In genomic region chr7:106071999-106072714, GRCh38 we compare ENCODE assay signal across 1 cellular context.
TF ChIP-seq lines count a peak whose summit lies in the region.

No MANE protein-coding gene starts in this region.

TF ChIP-seq in K562, 482 proteins besides CTCF, POLR2A, EP300 and RAD21 (continued from another document and continues in another):
- TF ChIP-seq, protein P1, sequence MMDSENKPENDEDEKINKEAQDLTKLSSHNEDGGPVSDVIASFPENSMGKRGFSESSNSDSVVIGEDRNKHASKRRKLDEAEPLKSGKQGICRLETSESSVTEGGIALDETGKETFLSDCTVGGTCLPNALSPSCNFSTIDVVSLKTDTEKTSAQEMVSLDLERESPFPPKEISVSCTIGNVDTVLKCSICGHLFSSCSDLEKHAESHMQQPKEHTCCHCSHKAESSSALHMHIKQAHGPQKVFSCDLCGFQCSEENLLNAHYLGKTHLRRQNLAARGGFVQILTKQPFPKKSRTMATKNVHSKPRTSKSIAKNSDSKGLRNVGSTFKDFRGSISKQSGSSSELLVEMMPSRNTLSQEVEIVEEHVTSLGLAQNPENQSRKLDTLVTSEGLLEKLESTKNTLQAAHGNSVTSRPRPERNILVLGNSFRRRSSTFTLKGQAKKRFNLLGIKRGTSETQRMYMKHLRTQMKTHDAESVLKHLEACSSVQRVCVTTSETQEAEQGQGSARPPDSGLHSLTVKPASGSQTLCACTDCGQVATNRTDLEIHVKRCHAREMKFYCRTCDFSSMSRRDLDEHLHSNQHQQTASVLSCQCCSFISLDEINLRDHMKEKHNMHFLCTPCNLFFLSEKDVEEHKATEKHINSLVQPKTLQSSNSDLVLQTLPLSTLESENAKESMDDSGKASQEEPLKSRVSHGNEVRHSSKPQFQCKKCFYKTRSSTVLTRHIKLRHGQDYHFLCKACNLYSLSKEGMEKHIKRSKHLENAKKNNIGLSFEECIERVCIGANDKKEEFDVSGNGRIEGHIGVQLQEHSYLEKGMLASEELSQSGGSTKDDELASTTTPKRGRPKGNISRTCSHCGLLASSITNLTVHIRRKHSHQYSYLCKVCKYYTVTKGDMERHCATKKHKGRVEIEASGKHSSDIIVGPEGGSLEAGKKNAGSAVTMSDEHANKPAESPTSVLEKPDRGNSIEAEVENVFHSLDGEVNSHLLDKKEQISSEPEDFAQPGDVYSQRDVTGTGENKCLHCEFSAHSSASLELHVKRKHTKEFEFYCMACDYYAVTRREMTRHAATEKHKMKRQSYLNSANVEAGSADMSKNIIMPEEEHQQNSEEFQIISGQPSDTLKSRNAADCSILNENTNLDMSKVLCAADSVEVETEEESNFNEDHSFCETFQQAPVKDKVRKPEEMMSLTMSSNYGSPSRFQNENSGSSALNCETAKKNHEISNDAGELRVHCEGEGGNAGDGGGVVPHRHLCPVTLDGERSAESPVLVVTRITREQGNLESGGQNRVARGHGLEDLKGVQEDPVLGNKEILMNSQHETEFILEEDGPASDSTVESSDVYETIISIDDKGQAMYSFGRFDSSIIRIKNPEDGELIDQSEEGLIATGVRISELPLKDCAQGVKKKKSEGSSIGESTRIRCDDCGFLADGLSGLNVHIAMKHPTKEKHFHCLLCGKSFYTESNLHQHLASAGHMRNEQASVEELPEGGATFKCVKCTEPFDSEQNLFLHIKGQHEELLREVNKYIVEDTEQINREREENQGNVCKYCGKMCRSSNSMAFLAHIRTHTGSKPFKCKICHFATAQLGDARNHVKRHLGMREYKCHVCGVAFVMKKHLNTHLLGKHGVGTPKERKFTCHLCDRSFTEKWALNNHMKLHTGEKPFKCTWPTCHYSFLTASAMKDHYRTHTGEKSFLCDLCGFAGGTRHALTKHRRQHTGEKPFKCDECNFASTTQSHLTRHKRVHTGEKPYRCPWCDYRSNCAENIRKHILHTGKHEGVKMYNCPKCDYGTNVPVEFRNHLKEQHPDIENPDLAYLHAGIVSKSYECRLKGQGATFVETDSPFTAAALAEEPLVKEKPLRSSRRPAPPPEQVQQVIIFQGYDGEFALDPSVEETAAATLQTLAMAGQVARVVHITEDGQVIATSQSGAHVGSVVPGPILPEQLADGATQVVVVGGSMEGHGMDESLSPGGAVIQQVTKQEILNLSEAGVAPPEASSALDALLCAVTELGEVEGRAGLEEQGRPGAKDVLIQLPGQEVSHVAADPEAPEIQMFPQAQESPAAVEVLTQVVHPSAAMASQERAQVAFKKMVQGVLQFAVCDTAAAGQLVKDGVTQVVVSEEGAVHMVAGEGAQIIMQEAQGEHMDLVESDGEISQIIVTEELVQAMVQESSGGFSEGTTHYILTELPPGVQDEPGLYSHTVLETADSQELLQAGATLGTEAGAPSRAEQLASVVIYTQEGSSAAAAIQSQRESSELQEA (IDR thresholded peaks at IDR 0.05; ENCODE audit: low read depth), result no peak
- peak; percentile 82; the same call in 1 of the 2 replicates for TF ChIP-seq TARDBP (IDR thresholded peaks at IDR 0.05)
- no peak for TF ChIP-seq NUFIP1 (IDR thresholded peaks at IDR 0.05; ENCODE audit: partially characterized antibody)
- TF ChIP-seq EGR1 (conservative IDR thresholded peaks at IDR 0.05), result peak; percentile 39
- TF ChIP-seq ZNF12 (CRISPR knock-in tag; IDR thresholded peaks at IDR 0.05), result no peak
- TF ChIP-seq ID3 (CRISPR knock-in tag; IDR thresholded peaks at IDR 0.05), result no peak
- TF ChIP-seq ID3 (tag; IDR thresholded peaks at IDR 0.05), result no peak
- no peak for TF ChIP-seq ZNF609 (CRISPR knock-in tag; IDR thresholded peaks at IDR 0.05; ENCODE audit: borderline replicate concordance)
- TF ChIP-seq ZNF274 (IDR thresholded peaks at IDR 0.05; ENCODE audit: borderline replicate concordance, low read depth, low read length), result no peak; the same call in 1 of the 2 replicates
- peak; percentile 91; the same call in 1 of the 2 replicates for TF ChIP-seq ZNF589 (CRISPR knock-in tag; IDR thresholded peaks at IDR 0.05; ENCODE audit: low read depth)
- TF ChIP-seq SMAD1 (IDR thresholded peaks at IDR 0.05; ENCODE audit: low read depth, low read length, partially characterized antibody), result peak; percentile 98
- TF ChIP-seq, protein P2, sequence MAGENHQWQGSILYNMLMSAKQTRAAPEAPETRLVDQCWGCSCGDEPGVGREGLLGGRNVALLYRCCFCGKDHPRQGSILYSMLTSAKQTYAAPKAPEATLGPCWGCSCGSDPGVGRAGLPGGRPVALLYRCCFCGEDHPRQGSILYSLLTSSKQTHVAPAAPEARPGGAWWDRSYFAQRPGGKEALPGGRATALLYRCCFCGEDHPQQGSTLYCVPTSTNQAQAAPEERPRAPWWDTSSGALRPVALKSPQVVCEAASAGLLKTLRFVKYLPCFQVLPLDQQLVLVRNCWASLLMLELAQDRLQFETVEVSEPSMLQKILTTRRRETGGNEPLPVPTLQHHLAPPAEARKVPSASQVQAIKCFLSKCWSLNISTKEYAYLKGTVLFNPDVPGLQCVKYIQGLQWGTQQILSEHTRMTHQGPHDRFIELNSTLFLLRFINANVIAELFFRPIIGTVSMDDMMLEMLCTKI (IDR thresholded peaks at IDR 0.05; ENCODE audit: partially characterized antibody), result no peak
- TF ChIP-seq, protein P3, sequence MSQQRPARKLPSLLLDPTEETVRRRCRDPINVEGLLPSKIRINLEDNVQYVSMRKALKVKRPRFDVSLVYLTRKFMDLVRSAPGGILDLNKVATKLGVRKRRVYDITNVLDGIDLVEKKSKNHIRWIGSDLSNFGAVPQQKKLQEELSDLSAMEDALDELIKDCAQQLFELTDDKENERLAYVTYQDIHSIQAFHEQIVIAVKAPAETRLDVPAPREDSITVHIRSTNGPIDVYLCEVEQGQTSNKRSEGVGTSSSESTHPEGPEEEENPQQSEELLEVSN (IDR thresholded peaks at IDR 0.05; ENCODE audit: borderline replicate concordance in 1 of 2, extremely low read depth in 1 of 2, insufficient read depth in 1 of 2, insufficient read length in 1 of 2, low read depth in 1 of 2, low read length in 1 of 2, poor library complexity in 1 of 2, severe bottlenecking in 1 of 2), result no peak
- peak; percentile 90 for TF ChIP-seq ATF7 (IDR thresholded peaks at IDR 0.05)
- peak; percentile 100 for TF ChIP-seq SMARCC2 (IDR thresholded peaks at IDR 0.05; ENCODE audit: low read depth)
- TF ChIP-seq, protein P4, sequence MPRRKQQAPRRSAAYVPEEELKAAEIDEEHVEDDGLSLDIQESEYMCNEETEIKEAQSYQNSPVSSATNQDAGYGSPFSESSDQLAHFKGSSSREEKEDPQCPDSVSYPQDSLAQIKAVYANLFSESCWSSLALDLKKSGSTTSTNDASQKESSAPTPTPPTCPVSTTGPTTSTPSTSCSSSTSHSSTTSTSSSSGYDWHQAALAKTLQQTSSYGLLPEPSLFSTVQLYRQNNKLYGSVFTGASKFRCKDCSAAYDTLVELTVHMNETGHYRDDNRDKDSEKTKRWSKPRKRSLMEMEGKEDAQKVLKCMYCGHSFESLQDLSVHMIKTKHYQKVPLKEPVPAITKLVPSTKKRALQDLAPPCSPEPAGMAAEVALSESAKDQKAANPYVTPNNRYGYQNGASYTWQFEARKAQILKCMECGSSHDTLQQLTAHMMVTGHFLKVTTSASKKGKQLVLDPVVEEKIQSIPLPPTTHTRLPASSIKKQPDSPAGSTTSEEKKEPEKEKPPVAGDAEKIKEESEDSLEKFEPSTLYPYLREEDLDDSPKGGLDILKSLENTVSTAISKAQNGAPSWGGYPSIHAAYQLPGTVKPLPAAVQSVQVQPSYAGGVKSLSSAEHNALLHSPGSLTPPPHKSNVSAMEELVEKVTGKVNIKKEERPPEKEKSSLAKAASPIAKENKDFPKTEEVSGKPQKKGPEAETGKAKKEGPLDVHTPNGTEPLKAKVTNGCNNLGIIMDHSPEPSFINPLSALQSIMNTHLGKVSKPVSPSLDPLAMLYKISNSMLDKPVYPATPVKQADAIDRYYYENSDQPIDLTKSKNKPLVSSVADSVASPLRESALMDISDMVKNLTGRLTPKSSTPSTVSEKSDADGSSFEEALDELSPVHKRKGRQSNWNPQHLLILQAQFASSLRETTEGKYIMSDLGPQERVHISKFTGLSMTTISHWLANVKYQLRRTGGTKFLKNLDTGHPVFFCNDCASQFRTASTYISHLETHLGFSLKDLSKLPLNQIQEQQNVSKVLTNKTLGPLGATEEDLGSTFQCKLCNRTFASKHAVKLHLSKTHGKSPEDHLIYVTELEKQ (CRISPR knock-in tag; IDR thresholded peaks at IDR 0.05), result no peak
- peak in 1 of 3 experiments; percentile 81; a peak in 2 of 6 replicates for TF ChIP-seq ZBTB11 (CRISPR knock-in tag; IDR thresholded peaks at IDR 0.05)
- peak; percentile 82 for TF ChIP-seq MBD2 (IDR thresholded peaks at IDR 0.05; ENCODE audit: borderline replicate concordance, low read depth)
- no peak for TF ChIP-seq TAF15 (IDR thresholded peaks at IDR 0.05; ENCODE audit: low read depth, low read length)
- no peak for TF ChIP-seq PCBP1 (IDR thresholded peaks at IDR 0.05; ENCODE audit: low read depth, low read length, poor library complexity, severe bottlenecking)
- TF ChIP-seq MAFK (IDR thresholded peaks at IDR 0.05; ENCODE audit: low read length), result no peak
- TF ChIP-seq, protein P5, sequence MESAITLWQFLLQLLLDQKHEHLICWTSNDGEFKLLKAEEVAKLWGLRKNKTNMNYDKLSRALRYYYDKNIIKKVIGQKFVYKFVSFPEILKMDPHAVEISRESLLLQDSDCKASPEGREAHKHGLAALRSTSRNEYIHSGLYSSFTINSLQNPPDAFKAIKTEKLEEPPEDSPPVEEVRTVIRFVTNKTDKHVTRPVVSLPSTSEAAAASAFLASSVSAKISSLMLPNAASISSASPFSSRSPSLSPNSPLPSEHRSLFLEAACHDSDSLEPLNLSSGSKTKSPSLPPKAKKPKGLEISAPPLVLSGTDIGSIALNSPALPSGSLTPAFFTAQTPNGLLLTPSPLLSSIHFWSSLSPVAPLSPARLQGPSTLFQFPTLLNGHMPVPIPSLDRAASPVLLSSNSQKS (CRISPR knock-in tag; IDR thresholded peaks at IDR 0.05), result no peak
- TF ChIP-seq, protein P6, sequence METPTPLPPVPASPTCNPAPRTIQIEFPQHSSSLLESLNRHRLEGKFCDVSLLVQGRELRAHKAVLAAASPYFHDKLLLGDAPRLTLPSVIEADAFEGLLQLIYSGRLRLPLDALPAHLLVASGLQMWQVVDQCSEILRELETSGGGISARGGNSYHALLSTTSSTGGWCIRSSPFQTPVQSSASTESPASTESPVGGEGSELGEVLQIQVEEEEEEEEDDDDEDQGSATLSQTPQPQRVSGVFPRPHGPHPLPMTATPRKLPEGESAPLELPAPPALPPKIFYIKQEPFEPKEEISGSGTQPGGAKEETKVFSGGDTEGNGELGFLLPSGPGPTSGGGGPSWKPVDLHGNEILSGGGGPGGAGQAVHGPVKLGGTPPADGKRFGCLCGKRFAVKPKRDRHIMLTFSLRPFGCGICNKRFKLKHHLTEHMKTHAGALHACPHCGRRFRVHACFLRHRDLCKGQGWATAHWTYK (CRISPR knock-in tag; IDR thresholded peaks at IDR 0.05), result peak; percentile 47; the same call in 1 of the 2 replicates
- TF ChIP-seq PHF8 (IDR thresholded peaks at IDR 0.05; ENCODE audit: borderline replicate concordance, low read length), result no peak
- TF ChIP-seq NONO (IDR thresholded peaks at IDR 0.05; ENCODE audit: low read depth in 2 of 2, low read length in 1 of 2), result peak in 1 of 2 experiments; percentile 88; a peak in 1 of 4 replicates
- TF ChIP-seq SMARCA4 (IDR thresholded peaks at IDR 0.05), result peak; percentile 100
- no peak for TF ChIP-seq ASH1L (IDR thresholded peaks at IDR 0.05; ENCODE audit: borderline replicate concordance, low read depth, partially characterized antibody)
